Comparison of ENCODE assay signal across 1 cellular context in the genomic region with DNA sequence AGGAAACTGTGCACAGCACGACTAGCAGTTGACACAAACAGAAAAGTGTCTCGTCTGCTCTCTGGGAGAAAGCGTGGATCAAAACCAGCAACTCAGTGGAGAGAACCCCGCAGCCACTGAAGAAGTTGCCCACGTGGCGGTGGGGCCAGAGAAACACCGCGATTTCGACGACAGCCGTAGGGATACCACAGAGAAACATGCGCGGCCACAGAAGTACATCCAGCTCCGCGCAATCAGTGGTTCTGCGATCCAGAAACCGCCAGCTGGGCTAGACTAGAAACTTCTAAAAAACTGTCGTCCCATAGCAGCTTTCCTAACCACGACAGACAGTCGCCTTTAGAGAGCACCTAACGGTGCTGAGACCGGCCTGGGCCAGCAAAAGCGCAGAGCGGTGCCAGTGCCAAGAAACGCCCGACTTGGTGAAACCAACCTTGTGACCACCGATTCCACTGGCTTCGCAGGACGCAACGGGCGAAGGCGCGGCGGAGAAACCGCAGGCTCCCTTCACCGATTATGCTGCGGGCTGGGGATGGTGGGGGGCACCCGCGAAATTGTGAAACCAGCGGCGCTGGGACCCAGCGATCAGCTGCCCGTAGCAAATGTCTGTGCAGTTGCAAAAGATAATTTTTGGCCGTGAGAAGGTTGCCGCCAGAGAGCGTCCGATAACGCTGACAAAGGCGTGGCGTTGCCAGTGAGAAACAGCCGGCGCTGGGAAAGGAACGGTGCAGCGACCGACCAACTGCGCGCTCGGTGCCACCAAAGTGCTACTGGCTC.
TF ChIP-seq lines count a peak whose summit lies in the region.

No MANE protein-coding gene starts in this region.

TF ChIP-seq in HepG2, 621 proteins besides CTCF, POLR2A, EP300 and RAD21 (continued from another document and continues in another):
- TF ChIP-seq SALL1 (CRISPR knock-in tag; IDR thresholded peaks at IDR 0.05) (peak; percentile 1; the same call in 1 of the 2 replicates), CEBPG (CRISPR knock-in tag; IDR thresholded peaks at IDR 0.05) (peak; percentile 58), KLF6 (CRISPR knock-in tag; IDR thresholded peaks at IDR 0.05) (0 out of 2 replicates have a peak, but pooled peaks have one; percentile 42), ELF1 (CRISPR knock-in tag; IDR thresholded peaks at IDR 0.05) (0 out of 2 replicates have a peak, but pooled peaks have one; percentile 11), FOXA3 (CRISPR knock-in tag; IDR thresholded peaks at IDR 0.05) (0 out of 2 replicates have a peak, but pooled peaks have one; percentile 4), SRY (CRISPR knock-in tag; IDR thresholded peaks at IDR 0.05) (peak; percentile 52; the same call in 1 of the 2 replicates), CBFB (CRISPR knock-in tag; IDR thresholded peaks at IDR 0.05) (0 out of 2 replicates have a peak, but pooled peaks have one; percentile 14), ZNF737 (CRISPR knock-in tag; IDR thresholded peaks at IDR 0.05; ENCODE audit: borderline replicate concordance) (0 out of 2 replicates have a peak, but pooled peaks have one; percentile 15), CENPX (CRISPR knock-in tag; IDR thresholded peaks at IDR 0.05) (no peak), ZNF501 (CRISPR knock-in tag; IDR thresholded peaks at IDR 0.05) (peak; percentile 10; the same call in 1 of the 2 replicates), ZNF746 (CRISPR knock-in tag; IDR thresholded peaks at IDR 0.05) (0 out of 2 replicates have a peak, but pooled peaks have one; percentile 19), TBP (CRISPR knock-in tag; IDR thresholded peaks at IDR 0.05) (no peak), RARG (CRISPR knock-in tag; IDR thresholded peaks at IDR 0.05; ENCODE audit: low read depth) (no peak), ZNF790 (CRISPR knock-in tag; IDR thresholded peaks at IDR 0.05; ENCODE audit: borderline replicate concordance) (peak; percentile 35; the same call in 1 of the 2 replicates), BORCS8-MEF2B (CRISPR knock-in tag; IDR thresholded peaks at IDR 0.05) (peak; percentile 56), ZNF549 (CRISPR knock-in tag; IDR thresholded peaks at IDR 0.05) (no peak)
- TF ChIP-seq, protein P1, sequence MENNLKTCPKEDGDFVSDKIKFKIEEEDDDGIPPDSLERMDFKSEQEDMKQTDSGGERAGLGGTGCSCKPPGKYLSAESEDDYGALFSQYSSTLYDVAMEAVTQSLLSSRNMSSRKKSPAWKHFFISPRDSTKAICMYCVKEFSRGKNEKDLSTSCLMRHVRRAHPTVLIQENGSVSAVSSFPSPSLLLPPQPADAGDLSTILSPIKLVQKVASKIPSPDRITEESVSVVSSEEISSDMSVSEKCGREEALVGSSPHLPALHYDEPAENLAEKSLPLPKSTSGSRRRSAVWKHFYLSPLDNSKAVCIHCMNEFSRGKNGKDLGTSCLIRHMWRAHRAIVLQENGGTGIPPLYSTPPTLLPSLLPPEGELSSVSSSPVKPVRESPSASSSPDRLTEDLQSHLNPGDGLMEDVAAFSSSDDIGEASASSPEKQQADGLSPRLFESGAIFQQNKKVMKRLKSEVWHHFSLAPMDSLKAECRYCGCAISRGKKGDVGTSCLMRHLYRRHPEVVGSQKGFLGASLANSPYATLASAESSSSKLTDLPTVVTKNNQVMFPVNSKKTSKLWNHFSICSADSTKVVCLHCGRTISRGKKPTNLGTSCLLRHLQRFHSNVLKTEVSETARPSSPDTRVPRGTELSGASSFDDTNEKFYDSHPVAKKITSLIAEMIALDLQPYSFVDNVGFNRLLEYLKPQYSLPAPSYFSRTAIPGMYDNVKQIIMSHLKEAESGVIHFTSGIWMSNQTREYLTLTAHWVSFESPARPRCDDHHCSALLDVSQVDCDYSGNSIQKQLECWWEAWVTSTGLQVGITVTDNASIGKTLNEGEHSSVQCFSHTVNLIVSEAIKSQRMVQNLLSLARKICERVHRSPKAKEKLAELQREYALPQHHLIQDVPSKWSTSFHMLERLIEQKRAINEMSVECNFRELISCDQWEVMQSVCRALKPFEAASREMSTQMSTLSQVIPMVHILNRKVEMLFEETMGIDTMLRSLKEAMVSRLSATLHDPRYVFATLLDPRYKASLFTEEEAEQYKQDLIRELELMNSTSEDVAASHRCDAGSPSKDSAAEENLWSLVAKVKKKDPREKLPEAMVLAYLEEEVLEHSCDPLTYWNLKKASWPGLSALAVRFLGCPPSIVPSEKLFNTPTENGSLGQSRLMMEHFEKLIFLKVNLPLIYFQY (CRISPR knock-in tag; IDR thresholded peaks at IDR 0.05; ENCODE audit: borderline replicate concordance), result no peak; the same call in 1 of the 2 replicates
- TF ChIP-seq, protein P2, sequence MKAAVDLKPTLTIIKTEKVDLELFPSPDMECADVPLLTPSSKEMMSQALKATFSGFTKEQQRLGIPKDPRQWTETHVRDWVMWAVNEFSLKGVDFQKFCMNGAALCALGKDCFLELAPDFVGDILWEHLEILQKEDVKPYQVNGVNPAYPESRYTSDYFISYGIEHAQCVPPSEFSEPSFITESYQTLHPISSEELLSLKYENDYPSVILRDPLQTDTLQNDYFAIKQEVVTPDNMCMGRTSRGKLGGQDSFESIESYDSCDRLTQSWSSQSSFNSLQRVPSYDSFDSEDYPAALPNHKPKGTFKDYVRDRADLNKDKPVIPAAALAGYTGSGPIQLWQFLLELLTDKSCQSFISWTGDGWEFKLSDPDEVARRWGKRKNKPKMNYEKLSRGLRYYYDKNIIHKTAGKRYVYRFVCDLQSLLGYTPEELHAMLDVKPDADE (CRISPR knock-in tag; IDR thresholded peaks at IDR 0.05), result no peak
- TF ChIP-seq, protein P3, sequence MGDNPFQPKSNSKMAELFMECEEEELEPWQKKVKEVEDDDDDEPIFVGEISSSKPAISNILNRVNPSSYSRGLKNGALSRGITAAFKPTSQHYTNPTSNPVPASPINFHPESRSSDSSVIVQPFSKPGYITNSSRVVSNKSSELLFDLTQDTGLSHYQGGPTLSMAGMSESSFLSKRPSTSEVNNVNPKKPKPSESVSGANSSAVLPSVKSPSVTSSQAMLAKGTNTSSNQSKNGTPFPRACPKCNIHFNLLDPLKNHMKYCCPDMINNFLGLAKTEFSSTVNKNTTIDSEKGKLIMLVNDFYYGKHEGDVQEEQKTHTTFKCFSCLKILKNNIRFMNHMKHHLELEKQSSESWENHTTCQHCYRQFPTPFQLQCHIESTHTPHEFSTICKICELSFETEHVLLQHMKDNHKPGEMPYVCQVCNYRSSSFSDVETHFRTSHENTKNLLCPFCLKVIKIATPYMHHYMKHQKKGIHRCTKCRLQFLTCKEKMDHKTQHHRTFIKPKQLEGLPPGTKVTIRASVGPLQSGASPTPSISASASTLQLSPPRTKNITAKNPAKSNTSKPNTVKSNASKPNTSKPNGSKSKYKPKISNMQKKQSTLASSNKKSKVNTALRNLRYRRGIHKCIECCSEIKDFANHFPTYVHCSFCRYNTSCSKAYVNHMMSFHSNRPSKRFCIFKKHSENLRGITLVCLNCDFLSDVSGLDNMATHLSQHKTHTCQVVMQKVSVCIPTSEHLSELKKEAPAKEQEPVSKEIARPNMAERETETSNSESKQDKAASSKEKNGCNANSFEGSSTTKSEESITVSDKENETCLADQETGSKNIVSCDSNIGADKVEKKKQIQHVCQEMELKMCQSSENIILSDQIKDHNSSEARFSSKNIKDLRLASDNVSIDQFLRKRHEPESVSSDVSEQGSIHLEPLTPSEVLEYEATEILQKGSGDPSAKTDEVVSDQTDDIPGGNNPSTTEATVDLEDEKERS (CRISPR knock-in tag; IDR thresholded peaks at IDR 0.05), result 0 out of 2 replicates have a peak, but pooled peaks have one; percentile 14
- TF ChIP-seq, protein P4, sequence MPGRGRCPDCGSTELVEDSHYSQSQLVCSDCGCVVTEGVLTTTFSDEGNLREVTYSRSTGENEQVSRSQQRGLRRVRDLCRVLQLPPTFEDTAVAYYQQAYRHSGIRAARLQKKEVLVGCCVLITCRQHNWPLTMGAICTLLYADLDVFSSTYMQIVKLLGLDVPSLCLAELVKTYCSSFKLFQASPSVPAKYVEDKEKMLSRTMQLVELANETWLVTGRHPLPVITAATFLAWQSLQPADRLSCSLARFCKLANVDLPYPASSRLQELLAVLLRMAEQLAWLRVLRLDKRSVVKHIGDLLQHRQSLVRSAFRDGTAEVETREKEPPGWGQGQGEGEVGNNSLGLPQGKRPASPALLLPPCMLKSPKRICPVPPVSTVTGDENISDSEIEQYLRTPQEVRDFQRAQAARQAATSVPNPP (CRISPR knock-in tag; IDR thresholded peaks at IDR 0.05), result peak; percentile 1; the same call in 1 of the 2 replicates
- TF ChIP-seq, protein P5, sequence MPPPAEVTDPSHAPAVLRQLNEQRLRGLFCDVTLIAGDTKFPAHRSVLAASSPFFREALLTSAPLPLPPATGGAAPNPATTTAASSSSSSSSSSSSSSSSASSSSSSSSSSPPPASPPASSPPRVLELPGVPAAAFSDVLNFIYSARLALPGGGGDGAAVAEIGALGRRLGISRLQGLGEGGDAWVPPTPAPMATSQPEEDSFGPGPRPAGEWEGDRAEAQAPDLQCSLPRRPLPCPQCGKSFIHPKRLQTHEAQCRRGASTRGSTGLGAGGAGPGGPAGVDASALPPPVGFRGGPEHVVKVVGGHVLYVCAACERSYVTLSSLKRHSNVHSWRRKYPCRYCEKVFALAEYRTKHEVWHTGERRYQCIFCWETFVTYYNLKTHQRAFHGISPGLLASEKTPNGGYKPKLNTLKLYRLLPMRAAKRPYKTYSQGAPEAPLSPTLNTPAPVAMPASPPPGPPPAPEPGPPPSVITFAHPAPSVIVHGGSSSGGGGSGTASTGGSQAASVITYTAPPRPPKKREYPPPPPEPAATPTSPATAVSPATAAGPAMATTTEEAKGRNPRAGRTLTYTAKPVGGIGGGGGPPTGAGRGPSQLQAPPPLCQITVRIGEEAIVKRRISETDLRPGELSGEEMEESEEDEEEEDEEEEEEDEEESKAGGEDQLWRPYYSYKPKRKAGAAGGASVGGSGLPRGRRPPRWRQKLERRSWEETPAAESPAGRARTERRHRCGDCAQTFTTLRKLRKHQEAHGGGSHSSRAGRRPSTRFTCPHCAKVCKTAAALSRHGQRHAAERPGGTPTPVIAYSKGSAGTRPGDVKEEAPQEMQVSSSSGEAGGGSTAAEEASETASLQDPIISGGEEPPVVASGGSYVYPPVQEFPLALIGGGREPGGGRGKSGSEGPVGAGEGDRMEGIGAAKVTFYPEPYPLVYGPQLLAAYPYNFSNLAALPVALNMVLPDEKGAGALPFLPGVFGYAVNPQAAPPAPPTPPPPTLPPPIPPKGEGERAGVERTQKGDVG (CRISPR knock-in tag; IDR thresholded peaks at IDR 0.05; ENCODE audit: borderline replicate concordance), result peak; percentile 66; the same call in 1 of the 2 replicates
- TF ChIP-seq, protein P6, sequence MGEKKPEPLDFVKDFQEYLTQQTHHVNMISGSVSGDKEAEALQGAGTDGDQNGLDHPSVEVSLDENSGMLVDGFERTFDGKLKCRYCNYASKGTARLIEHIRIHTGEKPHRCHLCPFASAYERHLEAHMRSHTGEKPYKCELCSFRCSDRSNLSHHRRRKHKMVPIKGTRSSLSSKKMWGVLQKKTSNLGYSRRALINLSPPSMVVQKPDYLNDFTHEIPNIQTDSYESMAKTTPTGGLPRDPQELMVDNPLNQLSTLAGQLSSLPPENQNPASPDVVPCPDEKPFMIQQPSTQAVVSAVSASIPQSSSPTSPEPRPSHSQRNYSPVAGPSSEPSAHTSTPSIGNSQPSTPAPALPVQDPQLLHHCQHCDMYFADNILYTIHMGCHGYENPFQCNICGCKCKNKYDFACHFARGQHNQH (CRISPR knock-in tag; IDR thresholded peaks at IDR 0.05), result peak; percentile 54; the same call in 1 of the 2 replicates
- TF ChIP-seq, protein P7, sequence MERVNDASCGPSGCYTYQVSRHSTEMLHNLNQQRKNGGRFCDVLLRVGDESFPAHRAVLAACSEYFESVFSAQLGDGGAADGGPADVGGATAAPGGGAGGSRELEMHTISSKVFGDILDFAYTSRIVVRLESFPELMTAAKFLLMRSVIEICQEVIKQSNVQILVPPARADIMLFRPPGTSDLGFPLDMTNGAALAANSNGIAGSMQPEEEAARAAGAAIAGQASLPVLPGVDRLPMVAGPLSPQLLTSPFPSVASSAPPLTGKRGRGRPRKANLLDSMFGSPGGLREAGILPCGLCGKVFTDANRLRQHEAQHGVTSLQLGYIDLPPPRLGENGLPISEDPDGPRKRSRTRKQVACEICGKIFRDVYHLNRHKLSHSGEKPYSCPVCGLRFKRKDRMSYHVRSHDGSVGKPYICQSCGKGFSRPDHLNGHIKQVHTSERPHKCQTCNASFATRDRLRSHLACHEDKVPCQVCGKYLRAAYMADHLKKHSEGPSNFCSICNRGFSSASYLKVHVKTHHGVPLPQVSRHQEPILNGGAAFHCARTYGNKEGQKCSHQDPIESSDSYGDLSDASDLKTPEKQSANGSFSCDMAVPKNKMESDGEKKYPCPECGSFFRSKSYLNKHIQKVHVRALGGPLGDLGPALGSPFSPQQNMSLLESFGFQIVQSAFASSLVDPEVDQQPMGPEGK (CRISPR knock-in tag; IDR thresholded peaks at IDR 0.05), result 0 out of 2 replicates have a peak, but pooled peaks have one; percentile 22
- TF ChIP-seq, protein P8, sequence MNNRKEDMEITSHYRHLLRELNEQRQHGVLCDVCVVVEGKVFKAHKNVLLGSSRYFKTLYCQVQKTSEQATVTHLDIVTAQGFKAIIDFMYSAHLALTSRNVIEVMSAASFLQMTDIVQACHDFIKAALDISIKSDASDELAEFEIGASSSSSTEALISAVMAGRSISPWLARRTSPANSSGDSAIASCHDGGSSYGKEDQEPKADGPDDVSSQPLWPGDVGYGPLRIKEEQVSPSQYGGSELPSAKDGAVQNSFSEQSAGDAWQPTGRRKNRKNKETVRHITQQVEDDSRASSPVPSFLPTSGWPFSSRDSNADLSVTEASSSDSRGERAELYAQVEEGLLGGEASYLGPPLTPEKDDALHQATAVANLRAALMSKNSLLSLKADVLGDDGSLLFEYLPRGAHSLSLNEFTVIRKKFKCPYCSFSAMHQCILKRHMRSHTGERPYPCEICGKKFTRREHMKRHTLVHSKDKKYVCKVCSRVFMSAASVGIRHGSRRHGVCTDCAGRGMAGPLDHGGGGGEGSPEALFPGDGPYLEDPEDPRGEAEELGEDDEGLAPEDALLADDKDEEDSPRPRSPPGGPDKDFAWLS (CRISPR knock-in tag; IDR thresholded peaks at IDR 0.05; ENCODE audit: borderline replicate concordance), result 0 out of 2 replicates have a peak, but pooled peaks have one; percentile 8
- TF ChIP-seq, protein P9, sequence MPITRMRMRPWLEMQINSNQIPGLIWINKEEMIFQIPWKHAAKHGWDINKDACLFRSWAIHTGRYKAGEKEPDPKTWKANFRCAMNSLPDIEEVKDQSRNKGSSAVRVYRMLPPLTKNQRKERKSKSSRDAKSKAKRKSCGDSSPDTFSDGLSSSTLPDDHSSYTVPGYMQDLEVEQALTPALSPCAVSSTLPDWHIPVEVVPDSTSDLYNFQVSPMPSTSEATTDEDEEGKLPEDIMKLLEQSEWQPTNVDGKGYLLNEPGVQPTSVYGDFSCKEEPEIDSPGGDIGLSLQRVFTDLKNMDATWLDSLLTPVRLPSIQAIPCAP (CRISPR knock-in tag; IDR thresholded peaks at IDR 0.05; ENCODE audit: low read depth), result no peak
